Comparison of ENCODE assay signal across 16 cellular contexts in genomic region chr1:34851431-34852105, GRCh38. TPM values are rescaled to one million over a fixed set of nuclear protein-coding genes. Genes with fewer than 3 reads are reported as not detected.
A peak's percentile ranks its signal among the peaks of the same experiment; 100 is the strongest.
DNase-seq lines count a peak whose midpoint lies in the region; ATAC-seq, FAIRE-seq and TF ChIP-seq lines count a peak whose summit lies in the region.
"Had no signal": no experiment of that assay in that cellular context is flagged by ENCODE, and none has a peak within 500 bp of the region (broad histone marks: within the 10 kb centered on the region; RNA-seq: fewer than 3 reads in every experiment).

No MANE protein-coding gene starts in this region.

- TF ChIP-seq CTCF in RWPE1 (conservative IDR thresholded peaks at IDR 0.05; ENCODE audit: low read depth), result no peak
- TF ChIP-seq CTCF in dorsolateral prefrontal cortex (IDR thresholded peaks at IDR 0.05 in 54 of 56, conservative IDR thresholded peaks at IDR 0.05 in 2 of 56; ENCODE audit: low read depth in 1 of 56, partially characterized antibody in 56 of 56), result no peak
- no peak for TF ChIP-seq CTCF in kidney (IDR thresholded peaks at IDR 0.05; ENCODE audit: borderline replicate concordance, extremely low read depth, insufficient read depth)
- no peak for TF ChIP-seq CTCF in stomach (IDR thresholded peaks at IDR 0.05)

- DNase-seq in RWPE1 (ENCODE audit: low spot score), result peak; percentile 36
- peak in 1 of 10 donors; percentile 47 for DNase-seq in dorsolateral prefrontal cortex
- DNase-seq in kidney, result peak; percentile 82
- DNase-seq in stomach, result peak; percentile 73
- no peak for DNase-seq in AG08396 (ENCODE audit: low spot score)
- no peak for DNase-seq in HuH-7 (ENCODE audit: low spot score)
- no peak for DNase-seq in superior temporal gyrus (ENCODE audit: extremely low spot score)
- DNase-seq: activated naive CD4-positive, alpha-beta T cell treated with Interleukin-2 at 50 U/mL for 16 hours; NCI-H1694; NCI-H774; SIG-M5; stimulated activated CD4-positive, alpha-beta T cell treated with anti-CD3 and anti-CD28 coated beads, Interleukin-4, amount 100 ng/mL, for 1 hour; stimulated activated naive CD4-positive, alpha-beta T cell had no signal

- no peak for ATAC-seq in GM21576 (IDR thresholded peaks at IDR 0.05; ENCODE audit: unreplicated experiment)

- H3K27ac ChIP-seq in RWPE1 (peak overlapping the region; percentile 60), dorsolateral prefrontal cortex (peak overlapping the region in 46 of 59 donors; percentile 9 to 74 (median 46)), kidney (ENCODE audit: low read depth in 2 of 2, low read length in 2 of 2) (peak overlapping the region; percentile 18 to 37), stomach (peak overlapping the region; percentile 8 to 70 (median 14))

- no peak for TF ChIP-seq EP300 in stomach (IDR thresholded peaks at IDR 0.05)

- TF ChIP-seq POLR2A in stomach (IDR thresholded peaks at IDR 0.05), result no peak

- WGBS in stomach, 5 donors, result 51 to 81% (median 66%) methylated on average over 13 of the region's 13 CpGs

- H3K4me1 ChIP-seq in kidney (ENCODE audit: control insufficient read depth in 1 of 2, insufficient read depth in 1 of 2, low read depth in 1 of 2, low read length in 2 of 2) (peaks cover 9 to 21% of the 10 kb centered on the region in 2 donors), stomach (peaks cover 11 to 41% (median 22%) of the 10 kb centered on the region in 4 donors)

- H3K4me3 ChIP-seq in dorsolateral prefrontal cortex, result peak overlapping the region in 2 of 59 donors; percentile 13 to 24
- peak overlapping the region in 1 of 2 donors; percentile 1 for H3K4me3 ChIP-seq in kidney (ENCODE audit: low read length in 2 of 2)
- H3K4me3 ChIP-seq in stomach, result no peak overlapping the region

- H3K27me3 ChIP-seq in dorsolateral prefrontal cortex (no peaks in the 10 kb centered on the region), stomach (no peaks in the 10 kb centered on the region)

- POLR2A ChIA-PET in RWPE1 (lab: Yijun Ruan, JAX; ENCODE audit: low non-redundant PET), result interaction anchor here (0.7 kb wide), 1 partner anchor 795 kb away, joined by 5 read pairs; no protein-coding TSS in a partner anchor

- intact Hi-C loops in dorsolateral prefrontal cortex (cut with DNase I), result loop anchor here (1.0 to 10.0 kb wide), 3 partner anchors 65 to 333 kb away; no protein-coding TSS in a partner anchor
- intact Hi-C loops in kidney (cut with DNase I), result no loop called here
- intact Hi-C loops in stomach (cut with DNase I; ENCODE audit: low total_unique reads), result no loop called here

- peak overlapping the region in 1 of 2 donors; percentile 8 for H3K9ac ChIP-seq in kidney (ENCODE audit: low read length in 2 of 2)

- no peaks in the 10 kb centered on the region for H3K9me3 ChIP-seq in kidney (ENCODE audit: control insufficient read depth in 1 of 2, low read length in 2 of 2)
- H3K9me3 ChIP-seq in stomach, result no peaks in the 10 kb centered on the region

- no peak for FAIRE-seq in kidney (lab: Jason Lieb, UNC)
- FAIRE-seq: TTC549 had no signal

- CTCF ChIA-PET in RWPE1 (lab: Yijun Ruan, JAX), result interaction anchor here (0.5 to 1.2 kb wide), 5 partner anchors 13 to 155 kb away, joined by 3 to 4 read pairs (median 3); no protein-coding TSS in a partner anchor

- H3K36me3 ChIP-seq in kidney (ENCODE audit: control insufficient read depth in 1 of 2, insufficient read depth in 2 of 2, low read length in 2 of 2) (peaks cover 9 to 15% of the 10 kb centered on the region in 2 donors), stomach (peaks cover 18 to 82% (median 46%) of the 10 kb centered on the region in 4 donors)

RNA-seq across cellular contexts. Expression of gene SMIM12, which starts 8.0 kb away (rescaled TPM):
- 10 to 100 TPM; 28.2 to 65.2 (median 48.3) TPM for total RNA-seq in dorsolateral prefrontal cortex
- 49.2 TPM for total RNA-seq in kidney
- 85.9 TPM for polyA plus RNA-seq in kidney (ENCODE audit: insufficient read depth, low read depth, low replicate concordance)
- total RNA-seq in stomach, result 10 to 100 TPM in 3 of 5 donors, 1 to 10 TPM in 1, under 1 TPM in 1; 0.58 to 22.8 (median 12.5) TPM
- 10 to 100 TPM; 22.9 to 28.9 (median 26.4) TPM for polyA plus RNA-seq in stomach

RNA-seq across cellular contexts. Expression of gene GJA4, which starts 58.8 kb away (rescaled TPM):
- total RNA-seq in dorsolateral prefrontal cortex (10 to 100 TPM in 15 of 120 experiments, 1 to 10 TPM in 105; 1.3 to 19.5 (median 5.2) TPM), kidney (15.6 TPM), stomach (1 to 10 TPM in 3 of 5 donors, not detected in 2; 1.7 to 4.8 (median 2.3) TPM)
- polyA plus RNA-seq in kidney (ENCODE audit: insufficient read depth, low read depth, low replicate concordance) (31.9 TPM), stomach (1 to 10 TPM; 2.2 to 2.9 (median 2.6) TPM)
- polyA plus RNA-seq: BJ had no signal

Comparison
In these comparisons a context has a peak if more than half of its experiments do, and no peak if none do; other contexts are left out.
1. DNase-seq: peak in RWPE1 (single experiment), kidney (single experiment) and stomach (single experiment); none in AG08396 (single experiment), HuH-7 (single experiment) and superior temporal gyrus (single experiment).
2. intact Hi-C loops: an anchor here in dorsolateral prefrontal cortex (1.0 to 10.0 kb wide); none called in kidney and stomach.
3. Peak in every context shown above with its lines, with median percentiles within 50 percentile points of each other: H3K27ac ChIP-seq.